In genomic region chr9:93092171-93092991, GRCh38 we compare ENCODE assay signal across 9 cellular contexts. TPM values are rescaled to one million over a fixed set of nuclear protein-coding genes. Genes with fewer than 3 reads are reported as not detected.
DNase-seq lines count a peak whose midpoint lies in the region; ATAC-seq and TF ChIP-seq lines count a peak whose summit lies in the region.
"Had no signal": no experiment of that assay in that cellular context is flagged by ENCODE, and none has a peak within 500 bp of the region (broad histone marks: within the 10 kb centered on the region; RNA-seq: fewer than 3 reads in every experiment).

No MANE protein-coding gene starts in this region.

- no peaks in the 10 kb centered on the region for H3K27me3 Mint-ChIP-seq in activated T-cell treated with anti-CD3 and anti-CD28 coated beads, Interleukin-2, amount 50 U/mL, for 24 hours
- H3K27me3 Mint-ChIP-seq in activated CD4-positive, alpha-beta memory T cell treated with anti-CD3 and anti-CD28 coated beads for 36 hours: no peaks in the 10 kb centered on the region

- H3K4me3 Mint-ChIP-seq in activated T-cell treated with anti-CD3 and anti-CD28 coated beads, Interleukin-2, amount 50 U/mL, for 24 hours: peak overlapping the region; percentile 20
- H3K4me3 Mint-ChIP-seq in activated CD4-positive, alpha-beta memory T cell treated with anti-CD3 and anti-CD28 coated beads for 36 hours: peak overlapping the region; percentile 18

- H3K4me1 ChIP-seq in stomach: peaks cover 13 to 37% (median 33%) of the 10 kb centered on the region in 4 donors

- H3K36me3 Mint-ChIP-seq in activated T-cell treated with anti-CD3 and anti-CD28 coated beads, Interleukin-2, amount 50 U/mL, for 24 hours (ENCODE audit: low read depth): peaks cover 42% of the 10 kb centered on the region
- H3K36me3 Mint-ChIP-seq in activated CD4-positive, alpha-beta memory T cell treated with anti-CD3 and anti-CD28 coated beads for 36 hours: peaks cover 34% of the 10 kb centered on the region

- peak; percentile 22 for DNase-seq in activated T-cell treated with anti-CD3 and anti-CD28 coated beads, Interleukin-2, amount 50 U/mL, for 24 hours
- DNase-seq in activated T-cell treated with anti-CD3 and anti-CD28 coated beads for 4 hours (no peak), iPS-NIHi11 (ENCODE audit: low spot score) (peak; percentile 1), stomach (no peak), putamen (ENCODE audit: low spot score) (no peak), SW480 (ENCODE audit: low spot score) (no peak)
- peak; percentile 8 for DNase-seq in activated CD4-positive, alpha-beta memory T cell treated with anti-CD3 and anti-CD28 coated beads for 36 hours
- DNase-seq: activated CD4-positive, CD25-positive, alpha-beta regulatory T cell had no signal

- no peak overlapping the region for H3K4me3 ChIP-seq in stomach

- H3K9me3 Mint-ChIP-seq in activated T-cell treated with anti-CD3 and anti-CD28 coated beads, Interleukin-2, amount 50 U/mL, for 24 hours: peaks cover 15% of the 10 kb centered on the region
- peaks cover 25% of the 10 kb centered on the region for H3K9me3 Mint-ChIP-seq in activated CD4-positive, alpha-beta memory T cell treated with anti-CD3 and anti-CD28 coated beads for 36 hours

- intact Hi-C loops in activated CD4-positive, alpha-beta memory T cell treated with anti-CD3 and anti-CD28 coated beads for 36 hours (cut with micrococcal nuclease): loop anchor here (5.0 to 10.0 kb wide), 3 partner anchors 55 to 328 kb away; partner anchors contain the start of genes BICD2 and ZNF484
- intact Hi-C loops in stomach (cut with DNase I; ENCODE audit: low total_unique reads): no loop called here

- CTCF ChIA-PET in activated CD4-positive, alpha-beta memory T cell treated with anti-CD3 and anti-CD28 coated beads for 36 hours (lab: Charles Lee): interaction anchor here (1.4 to 1.6 kb wide), 2 partner anchors 17 to 28 kb away, joined by 3 to 5 read pairs; no protein-coding TSS in a partner anchor

- no peaks in the 10 kb centered on the region for H3K27me3 ChIP-seq in stomach

- H3K4me1 Mint-ChIP-seq in activated T-cell treated with anti-CD3 and anti-CD28 coated beads, Interleukin-2, amount 50 U/mL, for 24 hours (ENCODE audit: low read depth): peaks cover 74% of the 10 kb centered on the region
- peaks cover 68% of the 10 kb centered on the region for H3K4me1 Mint-ChIP-seq in activated CD4-positive, alpha-beta memory T cell treated with anti-CD3 and anti-CD28 coated beads for 36 hours (ENCODE audit: low read depth)

- H3K27ac Mint-ChIP-seq in activated T-cell treated with anti-CD3 and anti-CD28 coated beads, Interleukin-2, amount 50 U/mL, for 24 hours: peak overlapping the region; percentile 97
- H3K27ac Mint-ChIP-seq in activated CD4-positive, alpha-beta memory T cell treated with anti-CD3 and anti-CD28 coated beads for 36 hours: peak overlapping the region; percentile 98

- peak overlapping the region in 4 of 5 donors; percentile 7 to 98 (median 96) for H3K27ac ChIP-seq in stomach

- no peaks in the 10 kb centered on the region for H3K36me3 ChIP-seq in stomach

- WGBS in stomach, 5 donors: 78 to 89% (median 83%) methylated on average over 7 of the region's 7 CpGs

- ATAC-seq in HG03378 (IDR thresholded peaks at IDR 0.05; ENCODE audit: unreplicated experiment): no peak

- TF ChIP-seq EP300 in stomach (IDR thresholded peaks at IDR 0.05): no peak

- no peak for TF ChIP-seq POLR2A in stomach (IDR thresholded peaks at IDR 0.05)

- POLR2A ChIA-PET in activated CD4-positive, alpha-beta memory T cell treated with anti-CD3 and anti-CD28 coated beads for 36 hours (lab: Charles Lee): interaction anchor here (0.9 to 1.9 kb wide), 4 partner anchors 9 to 129 kb away, joined by 3 to 12 read pairs (median 6); no protein-coding TSS in a partner anchor

- peaks cover 0 to 13% (median 0%) of the 10 kb centered on the region in 4 donors for H3K9me3 ChIP-seq in stomach

- TF ChIP-seq CTCF in stomach (IDR thresholded peaks at IDR 0.05): no peak

RNA-seq across cellular contexts. Expression of gene CARD19, which starts 3.6 kb away (rescaled TPM):
- 10 to 100 TPM; 77.9 to 80.0 TPM for total RNA-seq in activated CD4-positive, alpha-beta memory T cell treated with anti-CD3 and anti-CD28 coated beads for 36 hours
- 10 to 100 TPM; 14.3 to 95.1 (median 58.0) TPM for total RNA-seq in stomach
- 10 to 100 TPM; 32.9 to 46.6 (median 44.5) TPM for polyA plus RNA-seq in stomach

RNA-seq across cellular contexts. Expression of gene SUSD3, which starts 33.9 kb away (rescaled TPM):
- total RNA-seq in activated CD4-positive, alpha-beta memory T cell treated with anti-CD3 and anti-CD28 coated beads for 36 hours: 10 to 100 TPM; 67.0 to 72.8 TPM
- total RNA-seq in stomach: 1 to 10 TPM in 3 of 5 donors, not detected in 2; 1.7 to 4.5 (median 2.4) TPM
- polyA plus RNA-seq in stomach: 1 to 10 TPM; 2.0 to 3.4 (median 2.9) TPM

RNA-seq across cellular contexts. Expression of gene NINJ1, which starts 41.7 kb away (rescaled TPM):
- 10 to 100 TPM; 77.9 to 82.0 TPM for total RNA-seq in activated CD4-positive, alpha-beta memory T cell treated with anti-CD3 and anti-CD28 coated beads for 36 hours
- total RNA-seq in stomach: 100 to 1,000 TPM in 2 of 5 donors, 10 to 100 TPM in 2, 1 to 10 TPM in 1; 9.3 to 153 (median 30.0) TPM
- 10 to 100 TPM; 34.2 to 63.3 (median 35.0) TPM for polyA plus RNA-seq in stomach

Comparison
In these comparisons a context has a peak if more than half of its experiments do, and no peak if none do; other contexts are left out.
1. DNase-seq: peak in activated T-cell treated with anti-CD3 and anti-CD28 coated beads, Interleukin-2, amount 50 U/mL, for 24 hours (single experiment), activated CD4-positive, alpha-beta memory T cell treated with anti-CD3 and anti-CD28 coated beads for 36 hours (single experiment) and iPS-NIHi11 (single experiment); none in activated T-cell treated with anti-CD3 and anti-CD28 coated beads for 4 hours (single experiment), stomach (single experiment), putamen (single experiment) and SW480 (single experiment).
2. RNA of gene SUSD3, which starts 33.9 kb away (total RNA-seq): 67.0 to 72.8 TPM in activated CD4-positive, alpha-beta memory T cell treated with anti-CD3 and anti-CD28 coated beads for 36 hours; 1.7 to 4.5 TPM in stomach; every median in the first group is over 10 times any median in the second.